In the genomic region with DNA sequence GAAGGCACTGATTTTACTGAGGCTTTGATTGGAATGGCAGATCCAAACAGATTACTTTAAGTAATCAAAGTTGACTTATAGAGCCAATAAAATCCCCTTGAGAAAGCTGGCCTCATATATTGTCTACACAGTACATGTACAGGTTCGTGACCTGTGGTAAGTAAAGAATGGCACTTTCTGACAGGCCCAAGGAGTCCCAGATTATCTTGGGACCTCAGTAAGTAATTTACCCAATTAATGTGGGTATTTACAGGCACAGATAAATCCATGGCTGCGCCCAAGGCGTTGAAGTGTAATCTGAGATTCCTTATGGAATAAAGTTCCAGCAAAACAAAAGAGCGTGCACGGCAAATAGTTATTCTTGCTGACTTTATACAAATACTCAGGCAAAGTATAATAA, we compare ENCODE assay signal across 34 cellular contexts.
"Had no signal": no experiment of that assay in that cellular context is flagged by ENCODE, and none has a peak within 500 bp of the region (broad histone marks: within the 10 kb centered on the region; RNA-seq: fewer than 3 reads in every experiment).

No MANE protein-coding gene starts in this region.

- H3K4me3 ChIP-seq: ascending aorta had no signal

- H3K4me3 Mint-ChIP-seq: activated CD4-positive, alpha-beta memory T cell treated with anti-CD3 and anti-CD28 coated beads, Interleukin-2, amount 10 ng/mL, durations not matched to agents 7 days and 5 days; activated CD4-positive, alpha-beta T cell treated with anti-CD3 and anti-CD28 coated beads for 36 hours; activated CD4-positive, alpha-beta T cell treated with anti-CD3 and anti-CD28 coated beads, Interleukin-2, amount 10 ng/mL, durations not matched to agents 7 days and 5 days; activated CD8-positive, alpha-beta memory T cell treated with anti-CD3 and anti-CD28 coated beads, Interleukin-2, amount 10 ng/mL, durations not matched to agents 7 days and 5 days; activated CD8-positive, alpha-beta T cell treated with anti-CD3 and anti-CD28 coated beads, Interleukin-2, amount 10 ng/mL, durations not matched to agents 7 days and 5 days; activated naive CD4-positive, alpha-beta T cell treated with anti-CD3 and anti-CD28 coated beads, Interleukin-2, amount 10 ng/mL, durations not matched to agents 7 days and 5 days; activated naive CD4-positive, alpha-beta T cell treated with anti-CD3 and anti-CD28 coated beads, Interleukin-2, amount 50 U/mL, for 24 hours; activated naive CD8-positive, alpha-beta T cell; activated naive CD8-positive, alpha-beta T cell treated with anti-CD3 and anti-CD28 coated beads, Interleukin-2, amount 10 ng/mL, durations not matched to agents 7 days and 5 days; activated naive CD8-positive, alpha-beta T cell treated with anti-CD3 and anti-CD28 coated beads, Interleukin-2, amount 50 U/mL, for 24 hours; activated T-cell treated with anti-CD3 and anti-CD28 coated beads, Interleukin-2, amount 50 U/mL, for 24 hours; brain; T-helper 1 cell treated with Interleukin-12 subunit alpha and Interleukin-12 subunit beta and Interleukin-4 antibody, amounts not matched to agents 30 μg/mL and 1 μg/mL, for 36 hours; T-helper 2 cell treated with Interferon-gamma antibody and Interleukin-4, amounts not matched to agents 5 μg/mL and 100 μg/mL, for 36 hours; WTC11 had no signal

- H3K4me1 Mint-ChIP-seq: activated CD4-positive, alpha-beta T cell treated with anti-CD3 and anti-CD28 coated beads, Interleukin-2, amount 10 ng/mL, durations not matched to agents 7 days and 5 days; activated CD8-positive, alpha-beta memory T cell treated with anti-CD3 and anti-CD28 coated beads, Interleukin-2, amount 10 ng/mL, durations not matched to agents 7 days and 5 days; activated naive CD4-positive, alpha-beta T cell treated with anti-CD3 and anti-CD28 coated beads, Interleukin-2, amount 10 ng/mL, durations not matched to agents 7 days and 5 days; activated naive CD8-positive, alpha-beta T cell treated with anti-CD3 and anti-CD28 coated beads, Interleukin-2, amount 10 ng/mL, durations not matched to agents 7 days and 5 days; brain had no signal

- H3K36me3 Mint-ChIP-seq: activated CD8-positive, alpha-beta memory T cell treated with anti-CD3 and anti-CD28 coated beads, Interleukin-2, amount 10 ng/mL, durations not matched to agents 7 days and 5 days; brain; WTC11 had no signal

- ATAC-seq: activated CD4-positive, alpha-beta T cell treated with anti-CD3 and anti-CD28 coated beads for 36 hours; activated CD4-positive, CD25-positive, alpha-beta regulatory T cell treated with anti-CD3 and anti-CD28 coated beads, Interleukin-2, amount 50 U/mL, for 24 hours; activated CD8-positive, alpha-beta memory T cell treated with anti-CD3 and anti-CD28 coated beads, Interleukin-2, amount 10 ng/mL, durations not matched to agents 7 days and 5 days; activated CD8-positive, alpha-beta T cell treated with anti-CD3 and anti-CD28 coated beads, Interleukin-2, amount 10 ng/mL, durations not matched to agents 7 days and 5 days; activated naive CD8-positive, alpha-beta T cell treated with anti-CD3 and anti-CD28 coated beads, Interleukin-2, amount 50 U/mL, for 24 hours; WTC11 had no signal

- H3K4me1 ChIP-seq: ascending aorta had no signal

- H3K36me3 ChIP-seq: ascending aorta, WERI-Rb-1 had no signal

- H3K27me3 ChIP-seq: ascending aorta had no signal

- H3K9me3 Mint-ChIP-seq: activated CD4-positive, alpha-beta memory T cell treated with anti-CD3 and anti-CD28 coated beads, Interleukin-2, amount 10 ng/mL, durations not matched to agents 7 days and 5 days; activated CD4-positive, alpha-beta T cell treated with anti-CD3 and anti-CD28 coated beads, Interleukin-2, amount 10 ng/mL, durations not matched to agents 7 days and 5 days; activated naive CD4-positive, alpha-beta T cell treated with anti-CD3 and anti-CD28 coated beads, Interleukin-2, amount 10 ng/mL, durations not matched to agents 7 days and 5 days; activated naive CD4-positive, alpha-beta T cell treated with anti-CD3 and anti-CD28 coated beads, Interleukin-2, amount 50 U/mL, for 24 hours; activated naive CD8-positive, alpha-beta T cell treated with anti-CD3 and anti-CD28 coated beads, Interleukin-2, amount 10 ng/mL, durations not matched to agents 7 days and 5 days; activated naive CD8-positive, alpha-beta T cell treated with anti-CD3 and anti-CD28 coated beads, Interleukin-2, amount 50 U/mL, for 24 hours; activated T-cell treated with anti-CD3 and anti-CD28 coated beads, Interleukin-2, amount 50 U/mL, for 24 hours; activated T-helper 2 cell treated with anti-CD3 and anti-CD28 coated beads, Interferon-gamma antibody, Interleukin-2, Interleukin-4, amounts not matched to agents 10 μg/mL and 5 μg/mL and 100 μg/mL, durations not matched to agents 14 hours and 24 hours and 36 hours; T-helper 1 cell treated with Interleukin-12 subunit alpha and Interleukin-12 subunit beta and Interleukin-4 antibody, amounts not matched to agents 30 μg/mL and 1 μg/mL, for 36 hours; T-helper 2 cell treated with Interferon-gamma antibody and Interleukin-4, amounts not matched to agents 5 μg/mL and 100 μg/mL, for 36 hours; WTC11 had no signal

- H3K27me3 Mint-ChIP-seq: activated CD4-positive, alpha-beta memory T cell treated with anti-CD3 and anti-CD28 coated beads, Interleukin-2, amount 10 ng/mL, durations not matched to agents 7 days and 5 days; activated CD4-positive, alpha-beta T cell treated with anti-CD3 and anti-CD28 coated beads for 36 hours; activated CD4-positive, alpha-beta T cell treated with anti-CD3 and anti-CD28 coated beads, Interleukin-2, amount 10 ng/mL, durations not matched to agents 7 days and 5 days; activated CD8-positive, alpha-beta memory T cell treated with anti-CD3 and anti-CD28 coated beads, Interleukin-2, amount 10 ng/mL, durations not matched to agents 7 days and 5 days; activated naive CD4-positive, alpha-beta T cell treated with anti-CD3 and anti-CD28 coated beads, Interleukin-2, amount 10 ng/mL, durations not matched to agents 7 days and 5 days; activated naive CD4-positive, alpha-beta T cell treated with anti-CD3 and anti-CD28 coated beads, Interleukin-2, amount 50 U/mL, for 24 hours; activated naive CD8-positive, alpha-beta T cell; activated naive CD8-positive, alpha-beta T cell treated with anti-CD3 and anti-CD28 coated beads, Interleukin-2, amount 10 ng/mL, durations not matched to agents 7 days and 5 days; activated naive CD8-positive, alpha-beta T cell treated with anti-CD3 and anti-CD28 coated beads, Interleukin-2, amount 50 U/mL, for 24 hours; brain had no signal

- H3K27ac Mint-ChIP-seq: activated CD4-positive, alpha-beta memory T cell treated with anti-CD3 and anti-CD28 coated beads, Interleukin-2, amount 10 ng/mL, durations not matched to agents 7 days and 5 days; activated CD4-positive, alpha-beta T cell treated with anti-CD3 and anti-CD28 coated beads for 36 hours; activated CD4-positive, alpha-beta T cell treated with anti-CD3 and anti-CD28 coated beads, Interleukin-2, amount 10 ng/mL, durations not matched to agents 7 days and 5 days; activated CD8-positive, alpha-beta memory T cell treated with anti-CD3 and anti-CD28 coated beads, Interleukin-2, amount 10 ng/mL, durations not matched to agents 7 days and 5 days; activated CD8-positive, alpha-beta T cell treated with anti-CD3 and anti-CD28 coated beads, Interleukin-2, amount 10 ng/mL, durations not matched to agents 7 days and 5 days; activated naive CD4-positive, alpha-beta T cell treated with anti-CD3 and anti-CD28 coated beads, Interleukin-2, amount 10 ng/mL, durations not matched to agents 7 days and 5 days; activated naive CD4-positive, alpha-beta T cell treated with anti-CD3 and anti-CD28 coated beads, Interleukin-2, amount 50 U/mL, for 24 hours; activated naive CD8-positive, alpha-beta T cell; activated naive CD8-positive, alpha-beta T cell treated with anti-CD3 and anti-CD28 coated beads, Interleukin-2, amount 10 ng/mL, durations not matched to agents 7 days and 5 days; activated naive CD8-positive, alpha-beta T cell treated with anti-CD3 and anti-CD28 coated beads, Interleukin-2, amount 50 U/mL, for 24 hours; activated T-cell treated with anti-CD3 and anti-CD28 coated beads, Interleukin-2, amount 50 U/mL, for 24 hours; activated T-helper 2 cell treated with anti-CD3 and anti-CD28 coated beads, Interferon-gamma antibody, Interleukin-2, Interleukin-4, amounts not matched to agents 10 μg/mL and 5 μg/mL and 100 μg/mL, durations not matched to agents 14 hours and 24 hours and 36 hours; brain; T-helper 1 cell treated with Interleukin-12 subunit alpha and Interleukin-12 subunit beta and Interleukin-4 antibody, amounts not matched to agents 30 μg/mL and 1 μg/mL, for 36 hours; T-helper 2 cell treated with Interferon-gamma antibody and Interleukin-4, amounts not matched to agents 5 μg/mL and 100 μg/mL, for 36 hours; WTC11 had no signal

- H3K27ac ChIP-seq: ascending aorta, WERI-Rb-1 had no signal

- DNase-seq: activated CD4-positive, alpha-beta memory T cell treated with anti-CD3 and anti-CD28 coated beads, Interleukin-2, amount 10 ng/mL, durations not matched to agents 7 days and 5 days; activated CD4-positive, alpha-beta T cell treated with anti-CD3 and anti-CD28 coated beads for 1 hour; activated CD4-positive, alpha-beta T cell treated with anti-CD3 and anti-CD28 coated beads for 36 hours; activated CD4-positive, alpha-beta T cell treated with anti-CD3 and anti-CD28 coated beads for 48 hours; activated CD4-positive, alpha-beta T cell treated with anti-CD3 and anti-CD28 coated beads, Interleukin-2, amount 10 ng/mL, durations not matched to agents 7 days and 5 days; activated CD4-positive, alpha-beta T cell treated with anti-CD3 and anti-CD28 coated beads, Interleukin-2, amount 50 U/mL, for 48 hours; activated CD4-positive, CD25-positive, alpha-beta regulatory T cell; activated CD8-positive, alpha-beta memory T cell treated with anti-CD3 and anti-CD28 coated beads for 24 hours; activated CD8-positive, alpha-beta memory T cell treated with anti-CD3 and anti-CD28 coated beads, Interleukin-2, amount 10 ng/mL, durations not matched to agents 7 days and 5 days; activated CD8-positive, alpha-beta memory T cell treated with anti-CD3 and anti-CD28 coated beads, Interleukin-2, amount 50 U/mL, for 48 hours; activated CD8-positive, alpha-beta T cell treated with anti-CD3 and anti-CD28 coated beads, Interleukin-2, amount 10 ng/mL, durations not matched to agents 7 days and 5 days; activated effector memory CD4-positive, alpha-beta T cell treated with Interleukin-2 at 50 U/mL for 16 hours; activated gamma-delta T cell; activated naive CD4-positive, alpha-beta T cell treated with anti-CD3 and anti-CD28 coated beads, Interleukin-2, amount 10 ng/mL, durations not matched to agents 7 days and 5 days; activated naive CD4-positive, alpha-beta T cell treated with Interleukin-2 at 50 U/mL for 16 hours; activated naive CD8-positive, alpha-beta T cell treated with anti-CD3 and anti-CD28 coated beads, Interleukin-2, amount 10 ng/mL, durations not matched to agents 7 days and 5 days; activated naive CD8-positive, alpha-beta T cell treated with anti-CD3 and anti-CD28 coated beads, Interleukin-2, amount 50 U/mL, for 24 hours; activated T-cell treated with anti-CD3 and anti-CD28 coated beads, Interleukin-2, amount 50 U/mL, for 24 hours; activated T-cell treated with anti-CD3 and anti-CD28 coated beads, Interleukin-2, amount 50 U/mL, for 48 hours; amygdala; anterior cingulate cortex; central memory CD4-positive, alpha-beta T cell; T-helper 2 cell; T-helper 9 cell; WERI-Rb-1 had no signal

- H3K9me3 ChIP-seq: ascending aorta had no signal
